In the genomic region with DNA sequence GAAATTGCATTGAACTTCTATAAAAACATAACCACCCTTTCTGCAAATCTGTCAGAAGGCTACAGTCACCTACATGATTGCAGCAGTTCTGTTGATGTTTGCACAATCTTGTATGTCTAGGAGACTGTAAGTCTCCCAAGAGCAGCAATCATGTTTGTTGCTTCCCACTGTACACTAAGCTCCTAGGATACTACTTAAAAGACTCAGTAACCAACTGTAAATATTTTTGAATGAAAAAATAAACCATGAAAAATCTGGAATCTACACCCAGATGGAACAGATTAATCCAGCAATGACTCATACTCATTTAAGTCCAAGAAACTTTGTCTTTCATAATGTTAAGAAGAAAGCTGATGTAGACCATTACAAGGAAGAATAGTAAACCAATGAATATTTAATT, we compare ENCODE assay signal across 16 cellular contexts.
DNase-seq lines count a peak whose midpoint lies in the region; ATAC-seq, FAIRE-seq and TF ChIP-seq lines count a peak whose summit lies in the region.
"Had no signal": no experiment of that assay in that cellular context is flagged by ENCODE, and none has a peak within 500 bp of the region (broad histone marks: within the 10 kb centered on the region; RNA-seq: fewer than 3 reads in every experiment).

No MANE protein-coding gene starts in this region.

- peaks cover 22% of the 10 kb centered on the region for H3K4me1 ChIP-seq in SJCRH30
- peaks cover 4% of the 10 kb centered on the region for H3K4me1 ChIP-seq in fibroblast of lung (ENCODE audit: control insufficient read depth, extremely low read depth, insufficient read depth, low read length)
- no peaks in the 10 kb centered on the region for H3K4me1 ChIP-seq in pancreas
- no peaks in the 10 kb centered on the region for H3K4me1 ChIP-seq in testis
- H3K4me1 ChIP-seq: left ventricle myocardium inferior had no signal

- no peaks in the 10 kb centered on the region for H3K79me2 ChIP-seq in fibroblast of lung (ENCODE audit: control insufficient read depth, insufficient read depth, low read length)

- H4K20me1 ChIP-seq in fibroblast of lung (ENCODE audit: control insufficient read depth, extremely low read depth, insufficient read depth, low read length), result no peaks in the 10 kb centered on the region

- no peak overlapping the region for H3K9ac ChIP-seq in fibroblast of lung (ENCODE audit: insufficient read depth, low read length)

- H3K4me3 ChIP-seq in SJCRH30, result no peak overlapping the region
- H3K4me3 ChIP-seq in fibroblast of lung (replicated peaks in 1 of 4; ENCODE audit: control extremely low read depth in 1 of 4, insufficient read depth in 1 of 4, low read depth in 3 of 4, low read length in 4 of 4), result no peak overlapping the region
- H3K4me3 ChIP-seq in pancreas, result no peak overlapping the region
- no peak overlapping the region for H3K4me3 ChIP-seq in testis
- H3K4me3 ChIP-seq: left ventricle myocardium inferior had no signal

- no peak for TF ChIP-seq CTCF in fibroblast of lung (conservative IDR thresholded peaks at IDR 0.05 in 1 of 2, IDR thresholded peaks at IDR 0.05 in 1 of 2; ENCODE audit: low read depth in 1 of 2, low read length in 2 of 2)
- no peak for TF ChIP-seq CTCF in pancreas (IDR thresholded peaks at IDR 0.05)
- no peak for TF ChIP-seq CTCF in testis (IDR thresholded peaks at IDR 0.05)

- intact Hi-C loops in pancreas (cut with DNase I), result no loop called here
- intact Hi-C loops in testis (cut with DNase I; ENCODE audit: low total_unique reads), result no loop called here

- no peak for TF ChIP-seq POLR2A in testis (IDR thresholded peaks at IDR 0.05)

- H3K9me3 ChIP-seq in SJCRH30 (replicated peaks) (no peaks in the 10 kb centered on the region), fibroblast of lung (ENCODE audit: control insufficient read depth, insufficient read depth, low read depth, low read length) (no peaks in the 10 kb centered on the region), pancreas (no peaks in the 10 kb centered on the region), testis (no peaks in the 10 kb centered on the region)
- H3K9me3 ChIP-seq: left ventricle myocardium inferior had no signal

- FAIRE-seq in pancreas (lab: Jason Lieb, UNC), result no peak
- FAIRE-seq: small intestine had no signal

- no peak overlapping the region for H2AFZ ChIP-seq in fibroblast of lung (ENCODE audit: low read length)

- DNase-seq in ELR (ENCODE audit: low read depth) (peak; percentile 96), SJCRH30 (peak; percentile 49 to 74), fibroblast of lung (ENCODE audit: low read depth in 2 of 2) (peak; percentile 97 to 99), pancreas (no peak), NCI-H187 (lab: John Stamatoyannopoulos, UW) (no peak), testis (no peak), D341Med (ENCODE audit: low spot score) (no peak)
- DNase-seq in activated effector memory CD4-positive, alpha-beta T cell treated with anti-CD3 and anti-CD28 coated beads, Interleukin-2, amount 50 U/mL, for 16 hours, result no peak
- DNase-seq: CD8-positive, alpha-beta memory T cell; head of caudate nucleus; left ventricle myocardium inferior; NCI-H146; NCI-H748 treated with DMSO at 0.1 percent for 48 hours; nephron progenitor cell; small intestine had no signal

- peak overlapping the region; percentile 8 for H3K4me2 ChIP-seq in fibroblast of lung (ENCODE audit: extremely low read depth, insufficient read depth, low read length)

- peak in 3 of 4 donors; percentile 29 to 46 (median 30) for ATAC-seq in pancreas

- H3K27me3 ChIP-seq in SJCRH30 (no peaks in the 10 kb centered on the region), fibroblast of lung (ENCODE audit: control insufficient read depth, insufficient read depth, low read length) (no peaks in the 10 kb centered on the region), pancreas (no peaks in the 10 kb centered on the region), testis (no peaks in the 10 kb centered on the region)

- no peaks in the 10 kb centered on the region for H3K36me3 ChIP-seq in SJCRH30
- no peaks in the 10 kb centered on the region for H3K36me3 ChIP-seq in fibroblast of lung (ENCODE audit: control insufficient read depth, insufficient read depth, low read length)
- no peaks in the 10 kb centered on the region for H3K36me3 ChIP-seq in pancreas
- no peaks in the 10 kb centered on the region for H3K36me3 ChIP-seq in testis (ENCODE audit: low read depth, missing control alignments)
- H3K36me3 ChIP-seq: left ventricle myocardium inferior had no signal

- H3K27ac ChIP-seq in SJCRH30, result peak overlapping the region; percentile 92
- peak overlapping the region; percentile 75 for H3K27ac ChIP-seq in fibroblast of lung (ENCODE audit: insufficient read depth, low read length)
- no peak overlapping the region for H3K27ac ChIP-seq in pancreas
- no peak overlapping the region for H3K27ac ChIP-seq in testis
- H3K27ac ChIP-seq: left ventricle myocardium inferior, VCaP had no signal

Comparison
In these comparisons a context has a peak if more than half of its experiments do, and no peak if none do; other contexts are left out.
1. DNase-seq: peak in ELR (single experiment), SJCRH30 (2 of 2) and fibroblast of lung (2 of 2); none in pancreas (0 of 6), NCI-H187 (0 of 2), testis (single experiment), D341Med (single experiment) and activated effector memory CD4-positive, alpha-beta T cell treated with anti-CD3 and anti-CD28 coated beads, Interleukin-2, amount 50 U/mL, for 16 hours (single experiment).
2. H3K27ac ChIP-seq: peak in SJCRH30 (single experiment) and fibroblast of lung (single experiment); none in pancreas (0 of 4) and testis (0 of 2).